In genomic region chr2:197198890-197199289, GRCh38 we compare ENCODE assay signal across 1 cellular context.
TF ChIP-seq lines count a peak whose summit lies in the region.

No MANE protein-coding gene starts in this region.

TF ChIP-seq in K562, 482 proteins besides CTCF, POLR2A, EP300 and RAD21 (continued from another document):
- TF ChIP-seq ZBTB11 (CRISPR knock-in tag; IDR thresholded peaks at IDR 0.05) (peak in 2 of 3 experiments; percentile 47 to 93; a peak in 3 of 6 replicates), ZBTB40 (IDR thresholded peaks at IDR 0.05) (0 out of 2 replicates have a peak, but pooled peaks have one; percentile 25), ZBTB40 (CRISPR knock-in tag; IDR thresholded peaks at IDR 0.05) (no peak), STAT5B (CRISPR knock-in tag; IDR thresholded peaks at IDR 0.05) (no peak), TEAD2 (tag; IDR thresholded peaks at IDR 0.05) (no peak), NFYB (IDR thresholded peaks at IDR 0.05; ENCODE audit: extremely low read depth, insufficient read length) (no peak)
